Comparison of ENCODE assay signal across 1 cellular context in the genomic region with DNA sequence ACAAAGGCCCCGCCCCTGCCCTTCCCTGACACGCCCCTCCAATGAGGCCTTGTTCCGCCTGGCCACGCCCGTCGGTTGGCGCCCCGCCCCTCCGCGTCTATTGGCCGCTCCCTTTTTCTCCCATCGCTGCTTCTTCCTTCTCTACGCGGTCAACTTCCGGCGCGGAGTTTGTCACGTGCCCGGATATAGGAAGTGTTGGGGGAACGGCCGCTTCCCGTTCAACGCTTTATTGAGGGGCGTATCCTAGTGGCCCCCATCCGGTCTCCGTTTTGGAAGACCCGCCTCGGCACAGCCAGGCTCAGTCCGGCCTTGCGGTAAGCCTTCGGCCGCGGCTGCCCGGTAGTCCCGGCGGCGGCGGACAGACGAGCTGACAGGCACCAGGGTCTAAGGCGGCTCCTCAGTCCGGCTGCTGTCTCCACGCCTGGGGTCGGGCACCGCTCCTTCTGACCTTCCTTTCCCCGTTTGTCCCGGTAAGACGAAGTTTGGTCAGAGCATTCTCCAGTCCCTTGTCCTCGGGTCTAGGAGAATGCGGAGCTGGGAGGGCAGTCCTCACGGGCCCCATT.
A peak's percentile ranks its signal among the peaks of the same experiment; 100 is the strongest.
TF ChIP-seq lines count a peak whose summit lies in the region.

A gene with protein sequence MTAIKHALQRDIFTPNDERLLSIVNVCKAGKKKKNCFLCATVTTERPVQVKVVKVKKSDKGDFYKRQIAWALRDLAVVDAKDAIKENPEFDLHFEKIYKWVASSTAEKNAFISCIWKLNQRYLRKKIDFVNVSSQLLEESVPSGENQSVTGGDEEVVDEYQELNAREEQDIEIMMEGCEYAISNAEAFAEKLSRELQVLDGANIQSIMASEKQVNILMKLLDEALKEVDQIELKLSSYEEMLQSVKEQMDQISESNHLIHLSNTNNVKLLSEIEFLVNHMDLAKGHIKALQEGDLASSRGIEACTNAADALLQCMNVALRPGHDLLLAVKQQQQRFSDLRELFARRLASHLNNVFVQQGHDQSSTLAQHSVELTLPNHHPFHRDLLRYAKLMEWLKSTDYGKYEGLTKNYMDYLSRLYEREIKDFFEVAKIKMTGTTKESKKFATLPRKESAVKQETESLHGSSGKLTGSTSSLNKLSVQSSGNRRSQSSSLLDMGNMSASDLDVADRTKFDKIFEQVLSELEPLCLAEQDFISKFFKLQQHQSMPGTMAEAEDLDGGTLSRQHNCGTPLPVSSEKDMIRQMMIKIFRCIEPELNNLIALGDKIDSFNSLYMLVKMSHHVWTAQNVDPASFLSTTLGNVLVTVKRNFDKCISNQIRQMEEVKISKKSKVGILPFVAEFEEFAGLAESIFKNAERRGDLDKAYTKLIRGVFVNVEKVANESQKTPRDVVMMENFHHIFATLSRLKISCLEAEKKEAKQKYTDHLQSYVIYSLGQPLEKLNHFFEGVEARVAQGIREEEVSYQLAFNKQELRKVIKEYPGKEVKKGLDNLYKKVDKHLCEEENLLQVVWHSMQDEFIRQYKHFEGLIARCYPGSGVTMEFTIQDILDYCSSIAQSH (plus strand): TSS at position 165 of the 563 bp plus-strand sequence. CDS start 4,676 bp downstream, outside the sequence.

TF ChIP-seq in K562, 482 proteins besides CTCF, POLR2A, EP300 and RAD21 (continued from another document):
- TF ChIP-seq RBBP5 (IDR thresholded peaks at IDR 0.05; ENCODE audit: borderline replicate concordance, insufficient read depth, low read length, poor library complexity, severe bottlenecking) (peak; percentile 100), ZNF699 (CRISPR knock-in tag; IDR thresholded peaks at IDR 0.05; ENCODE audit: insufficient replicate concordance) (no peak), SMAD4 (CRISPR knock-in tag; conservative IDR thresholded peaks at IDR 0.05) (no peak), U2AF2 (optimal IDR thresholded peaks at IDR 0.05; ENCODE audit: low read depth, low read length) (no peak), ZNF23 (CRISPR knock-in tag; IDR thresholded peaks at IDR 0.05) (no peak), STAT5B (CRISPR knock-in tag; IDR thresholded peaks at IDR 0.05) (no peak), ZNF324 (CRISPR knock-in tag; IDR thresholded peaks at IDR 0.05) (no peak), ZNF764 (CRISPR knock-in tag; IDR thresholded peaks at IDR 0.05; ENCODE audit: low read depth) (no peak), RBM17 (IDR thresholded peaks at IDR 0.05; ENCODE audit: borderline replicate concordance, low read depth, low read length) (no peak), ZEB2 (IDR thresholded peaks at IDR 0.05) (no peak), TCF3 (CRISPR knock-in tag; IDR thresholded peaks at IDR 0.05) (no peak), CBFB (CRISPR knock-in tag; IDR thresholded peaks at IDR 0.05) (no peak)
- TF ChIP-seq, protein P1, sequence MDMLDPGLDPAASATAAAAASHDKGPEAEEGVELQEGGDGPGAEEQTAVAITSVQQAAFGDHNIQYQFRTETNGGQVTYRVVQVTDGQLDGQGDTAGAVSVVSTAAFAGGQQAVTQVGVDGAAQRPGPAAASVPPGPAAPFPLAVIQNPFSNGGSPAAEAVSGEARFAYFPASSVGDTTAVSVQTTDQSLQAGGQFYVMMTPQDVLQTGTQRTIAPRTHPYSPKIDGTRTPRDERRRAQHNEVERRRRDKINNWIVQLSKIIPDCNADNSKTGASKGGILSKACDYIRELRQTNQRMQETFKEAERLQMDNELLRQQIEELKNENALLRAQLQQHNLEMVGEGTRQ (CRISPR knock-in tag; IDR thresholded peaks at IDR 0.05): peak; percentile 98
- TF ChIP-seq, protein P2, sequence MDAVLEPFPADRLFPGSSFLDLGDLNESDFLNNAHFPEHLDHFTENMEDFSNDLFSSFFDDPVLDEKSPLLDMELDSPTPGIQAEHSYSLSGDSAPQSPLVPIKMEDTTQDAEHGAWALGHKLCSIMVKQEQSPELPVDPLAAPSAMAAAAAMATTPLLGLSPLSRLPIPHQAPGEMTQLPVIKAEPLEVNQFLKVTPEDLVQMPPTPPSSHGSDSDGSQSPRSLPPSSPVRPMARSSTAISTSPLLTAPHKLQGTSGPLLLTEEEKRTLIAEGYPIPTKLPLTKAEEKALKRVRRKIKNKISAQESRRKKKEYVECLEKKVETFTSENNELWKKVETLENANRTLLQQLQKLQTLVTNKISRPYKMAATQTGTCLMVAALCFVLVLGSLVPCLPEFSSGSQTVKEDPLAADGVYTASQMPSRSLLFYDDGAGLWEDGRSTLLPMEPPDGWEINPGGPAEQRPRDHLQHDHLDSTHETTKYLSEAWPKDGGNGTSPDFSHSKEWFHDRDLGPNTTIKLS (IDR thresholded peaks at IDR 0.05; ENCODE audit: borderline replicate concordance, low read depth): no peak
TF ChIP-seq in K562: peak in this region for 113.
